ENCODE assay signal across 8 cellular contexts in the genomic region with DNA sequence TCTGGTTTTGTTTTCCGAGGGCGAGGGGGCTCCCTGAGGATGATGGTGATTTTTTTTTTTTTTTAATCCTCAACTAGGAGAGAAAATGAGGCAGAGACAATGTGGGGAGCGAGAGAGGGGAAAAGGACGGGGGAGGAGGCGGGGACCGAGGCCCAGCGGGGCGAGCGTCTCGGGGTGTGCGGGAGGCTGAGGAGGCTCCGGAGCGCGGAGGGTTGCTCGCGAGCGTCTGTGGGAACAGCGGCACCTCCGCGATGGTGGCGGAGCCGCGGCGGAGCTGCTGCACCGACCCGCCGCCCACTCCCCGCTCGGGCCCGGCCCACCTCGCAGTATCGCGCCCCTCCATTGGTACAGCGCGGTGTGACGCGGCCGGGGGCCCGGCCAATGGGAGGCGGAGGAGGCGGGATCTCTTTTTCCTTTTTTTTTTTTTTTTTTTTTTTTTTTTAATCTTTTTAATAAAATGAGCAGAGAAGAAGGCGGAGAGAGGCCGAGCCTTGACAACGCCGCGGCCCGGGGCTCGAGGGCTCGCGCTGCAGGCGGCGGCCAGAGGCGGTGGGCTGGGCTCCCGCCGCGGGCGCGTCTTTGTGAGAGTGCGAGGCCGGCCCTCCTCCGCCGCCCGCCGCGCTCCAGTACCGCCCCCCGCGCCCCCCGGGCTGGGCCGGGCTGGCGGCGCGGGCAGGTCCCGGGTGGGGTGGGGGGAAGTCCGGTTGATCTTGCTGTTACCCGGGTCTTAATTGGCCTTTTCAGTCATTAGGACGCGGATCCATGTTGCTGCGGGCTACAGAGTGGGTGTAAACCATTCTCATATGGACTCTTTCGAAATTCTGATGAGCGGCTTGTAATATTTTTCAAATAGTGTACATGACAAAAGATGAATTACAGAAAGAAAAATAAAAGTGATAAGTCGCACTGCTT. TPM values are rescaled to one million over a fixed set of nuclear protein-coding genes. Genes with fewer than 3 reads are reported as not detected.
A peak's percentile ranks its signal among the peaks of the same experiment; 100 is the strongest.
DNase-seq lines count a peak whose midpoint lies in the region; ATAC-seq and TF ChIP-seq lines count a peak whose summit lies in the region.

TSS of gene RERE (minus strand) at position 228 of the 912 bp plus-strand sequence.

- peak; percentile 92 for ATAC-seq in HG02588 (IDR thresholded peaks at IDR 0.05; ENCODE audit: unreplicated experiment)
- peak; percentile 98 to 99 for ATAC-seq in activated naive CD4-positive, alpha-beta T cell treated with anti-CD3 and anti-CD28 coated beads, Interleukin-2, amount 50 U/mL, for 72 hours

- H3K9me3 ChIP-seq in ovary (no peaks in the 10 kb centered on the region), thymus (ENCODE audit: control insufficient read depth) (no peaks in the 10 kb centered on the region)

- H3K4me1 ChIP-seq in ovary (ENCODE audit: insufficient read depth) (no peaks in the 10 kb centered on the region), thymus (ENCODE audit: control insufficient read depth, insufficient read depth, low read length) (peaks cover 11% of the 10 kb centered on the region)

- peak; percentile 92 for TF ChIP-seq POLR2A in ovary (IDR thresholded peaks at IDR 0.05)

- peak within 1 kb of the TSS; percentile 94 to 99 for H3K27ac Mint-ChIP-seq in activated naive CD4-positive, alpha-beta T cell treated with anti-CD3 and anti-CD28 coated beads, Interleukin-2, amount 50 U/mL, for 72 hours
- H3K27ac Mint-ChIP-seq in glutamatergic neuron (ENCODE audit: unreplicated experiment), result peak within 1 kb of the TSS; percentile 100

- DNase-seq in GM10266 (ENCODE audit: extremely low spot score), result peak; percentile 100
- DNase-seq in NCI-H1048 (lab: John Stamatoyannopoulos, UW), result peak; percentile 88
- peak; percentile 85 for DNase-seq in SKM-1 treated with dmso at 0.1 percent for 144 hours (lab: John Stamatoyannopoulos, UW; ENCODE audit: unreplicated experiment)
- peak; percentile 97 to 98 for DNase-seq in activated naive CD4-positive, alpha-beta T cell treated with anti-CD3 and anti-CD28 coated beads, Interleukin-2, amount 50 U/mL, for 72 hours (ENCODE audit: low spot score in 2 of 2)
- peak; percentile 97 for DNase-seq in glutamatergic neuron
- peak; percentile 93 to 97 (median 96) for DNase-seq in ovary

- H3K36me3 ChIP-seq in ovary, result no peaks in the 10 kb centered on the region
- no peaks in the 10 kb centered on the region for H3K36me3 ChIP-seq in thymus (ENCODE audit: control insufficient read depth, insufficient read depth)

- no peak for TF ChIP-seq CTCF in GM10266 (IDR thresholded peaks at IDR 0.05; ENCODE audit: control insufficient read depth, insufficient read depth, low read depth, missing control alignments)
- no peak for TF ChIP-seq CTCF in glutamatergic neuron (IDR thresholded peaks at IDR 0.05; ENCODE audit: partially characterized antibody, unreplicated experiment)
- peak in 1 of 3 donors; percentile 46 for TF ChIP-seq CTCF in ovary (IDR thresholded peaks at IDR 0.05)

- H3K4me1 Mint-ChIP-seq in glutamatergic neuron (ENCODE audit: low read depth, unreplicated experiment), result peaks cover 22% of the 10 kb centered on the region

- H3K27ac ChIP-seq in ovary (peak within 1 kb of the TSS; percentile 94 to 97), thymus (ENCODE audit: low read depth) (peak within 1 kb of the TSS; percentile 96)

- peaks cover 20% of the 10 kb centered on the region for H3K27me3 Mint-ChIP-seq in glutamatergic neuron (ENCODE audit: unreplicated experiment)

- H3K9me3 Mint-ChIP-seq in activated naive CD4-positive, alpha-beta T cell treated with anti-CD3 and anti-CD28 coated beads, Interleukin-2, amount 50 U/mL, for 72 hours, result no peaks in the 10 kb centered on the region
- H3K9me3 Mint-ChIP-seq in glutamatergic neuron (ENCODE audit: unreplicated experiment), result peaks cover 21% of the 10 kb centered on the region

- TF ChIP-seq EP300 in ovary (IDR thresholded peaks at IDR 0.05), result no peak

- H3K4me3 Mint-ChIP-seq in glutamatergic neuron (ENCODE audit: unreplicated experiment), result peak within 1 kb of the TSS; percentile 100

- H3K4me3 ChIP-seq in ovary, result peak within 1 kb of the TSS; percentile 84
- peak within 1 kb of the TSS; percentile 90 for H3K4me3 ChIP-seq in thymus (ENCODE audit: low read length)

- intact Hi-C loops in ovary (cut with DNase I), result no loop called here

- no peaks in the 10 kb centered on the region for H3K27me3 ChIP-seq in ovary
- H3K27me3 ChIP-seq in thymus (ENCODE audit: control insufficient read depth, insufficient read depth), result no peaks in the 10 kb centered on the region

- peaks cover 11 to 12% of the 10 kb centered on the region in 2 donors for H3K36me3 Mint-ChIP-seq in activated naive CD4-positive, alpha-beta T cell treated with anti-CD3 and anti-CD28 coated beads, Interleukin-2, amount 50 U/mL, for 72 hours
- H3K36me3 Mint-ChIP-seq in glutamatergic neuron (ENCODE audit: unreplicated experiment), result no peaks in the 10 kb centered on the region

- WGBS in ovary, 3 donors, result 0 to 1% (median 1%) methylated on average over 82 of the region's 82 CpGs
- under 1% methylated on average over 82 of the region's 82 CpGs for WGBS in thymus

RNA-seq across cellular contexts. Expression of gene RERE, which starts in this region (rescaled TPM):
- 10 to 100 TPM; 51.8 to 72.1 TPM for total RNA-seq in activated naive CD4-positive, alpha-beta T cell treated with anti-CD3 and anti-CD28 coated beads, Interleukin-2, amount 50 U/mL, for 72 hours
- total RNA-seq in glutamatergic neuron (ENCODE audit: unreplicated experiment) (252 TPM), ovary (100 to 1,000 TPM in 5 of 7 donors, 10 to 100 TPM in 2; 62.8 to 119 (median 115) TPM)
- polyA plus RNA-seq in ovary (10 to 100 TPM; 36.7 to 69.3 TPM), thymus (22.9 TPM)

Comparison
In these comparisons a context has a peak if more than half of its experiments do, and no peak if none do; other contexts are left out.
1. Peak in every context shown above with its lines: DNase-seq, ATAC-seq, H3K4me3 ChIP-seq and H3K27ac ChIP-seq.